In genomic region chr9:34176089-34176488, GRCh38 we compare ENCODE assay signal across 14 cellular contexts.
"Had no signal": no experiment of that assay in that cellular context is flagged by ENCODE, and none has a peak within 500 bp of the region (broad histone marks: within the 10 kb centered on the region; RNA-seq: fewer than 3 reads in every experiment).

No MANE protein-coding gene starts in this region.

- H3K36me3 Mint-ChIP-seq: neural progenitor cell had no signal

- H3K27me3 Mint-ChIP-seq: activated CD8-positive, alpha-beta memory T cell treated with anti-CD3 and anti-CD28 coated beads, Interleukin-2, amount 10 ng/mL, durations not matched to agents 7 days and 5 days; activated naive CD8-positive, alpha-beta T cell treated with anti-CD3 and anti-CD28 coated beads for 36 hours; activated T-cell treated with anti-CD3 and anti-CD28 coated beads, Interleukin-2, amount 50 U/mL, for 24 hours; stimulated activated naive CD8-positive, alpha-beta T cell treated with anti-CD3 and anti-CD28 coated beads, Interleukin-15, amount 100 ng/mL, for 72 hours had no signal

- H3K27me3 ChIP-seq: neural progenitor cell, pancreas had no signal

- H3K4me3 Mint-ChIP-seq: activated CD8-positive, alpha-beta memory T cell treated with anti-CD3 and anti-CD28 coated beads, Interleukin-2, amount 10 ng/mL, durations not matched to agents 7 days and 5 days; activated naive CD8-positive, alpha-beta T cell treated with anti-CD3 and anti-CD28 coated beads for 36 hours; activated T-cell treated with anti-CD3 and anti-CD28 coated beads, Interleukin-2, amount 50 U/mL, for 24 hours; neural progenitor cell; stimulated activated naive CD8-positive, alpha-beta T cell treated with anti-CD3 and anti-CD28 coated beads, Interleukin-15, amount 100 ng/mL, for 72 hours had no signal

- DNase-seq: activated CD4-positive, alpha-beta T cell treated with anti-CD3 and anti-CD28 coated beads for 1 hour; activated CD4-positive, alpha-beta T cell treated with anti-CD3 and anti-CD28 coated beads, Interleukin-2, amount 50 U/mL, for 48 hours; activated CD8-positive, alpha-beta memory T cell treated with anti-CD3 and anti-CD28 coated beads, Interleukin-2, amount 10 ng/mL, durations not matched to agents 7 days and 5 days; activated effector memory CD4-positive, alpha-beta T cell treated with anti-CD3 and anti-CD28 coated beads, Interleukin-2, amount 50 U/mL, for 16 hours; activated naive CD8-positive, alpha-beta T cell treated with anti-CD3 and anti-CD28 coated beads for 36 hours; activated T-cell treated with anti-CD3 and anti-CD28 coated beads, Interleukin-2, amount 50 U/mL, for 24 hours; left ventricle myocardium inferior; mesenchymal stem cell; pancreas; stimulated activated CD4-positive, alpha-beta T cell treated with anti-CD3 and anti-CD28 coated beads, Interleukin-4, amount 100 ng/mL, for 4 hours; stimulated activated naive CD8-positive, alpha-beta T cell treated with anti-CD3 and anti-CD28 coated beads, Interleukin-15, amount 100 ng/mL, for 72 hours; SW 1271 had no signal

- ATAC-seq: activated CD8-positive, alpha-beta memory T cell treated with anti-CD3 and anti-CD28 coated beads, Interleukin-2, amount 10 ng/mL, durations not matched to agents 7 days and 5 days; pancreas; stimulated activated naive CD8-positive, alpha-beta T cell treated with anti-CD3 and anti-CD28 coated beads, Interleukin-15, amount 100 ng/mL, for 72 hours had no signal

- H3K9me3 Mint-ChIP-seq: activated T-cell treated with anti-CD3 and anti-CD28 coated beads, Interleukin-2, amount 50 U/mL, for 24 hours; neural progenitor cell; stimulated activated naive CD8-positive, alpha-beta T cell treated with anti-CD3 and anti-CD28 coated beads, Interleukin-15, amount 100 ng/mL, for 72 hours had no signal

- H3K27ac ChIP-seq: left ventricle myocardium inferior, neural progenitor cell, pancreas, thoracic aorta had no signal

- H3K4me3 ChIP-seq: left ventricle myocardium inferior, neural progenitor cell, pancreas, thoracic aorta had no signal

- H3K27ac Mint-ChIP-seq: activated CD8-positive, alpha-beta memory T cell treated with anti-CD3 and anti-CD28 coated beads, Interleukin-2, amount 10 ng/mL, durations not matched to agents 7 days and 5 days; activated naive CD8-positive, alpha-beta T cell treated with anti-CD3 and anti-CD28 coated beads for 36 hours; activated T-cell treated with anti-CD3 and anti-CD28 coated beads, Interleukin-2, amount 50 U/mL, for 24 hours; neural progenitor cell had no signal

- H3K36me3 ChIP-seq: left ventricle myocardium inferior, neural progenitor cell, pancreas, thoracic aorta had no signal
